In the genomic region with DNA sequence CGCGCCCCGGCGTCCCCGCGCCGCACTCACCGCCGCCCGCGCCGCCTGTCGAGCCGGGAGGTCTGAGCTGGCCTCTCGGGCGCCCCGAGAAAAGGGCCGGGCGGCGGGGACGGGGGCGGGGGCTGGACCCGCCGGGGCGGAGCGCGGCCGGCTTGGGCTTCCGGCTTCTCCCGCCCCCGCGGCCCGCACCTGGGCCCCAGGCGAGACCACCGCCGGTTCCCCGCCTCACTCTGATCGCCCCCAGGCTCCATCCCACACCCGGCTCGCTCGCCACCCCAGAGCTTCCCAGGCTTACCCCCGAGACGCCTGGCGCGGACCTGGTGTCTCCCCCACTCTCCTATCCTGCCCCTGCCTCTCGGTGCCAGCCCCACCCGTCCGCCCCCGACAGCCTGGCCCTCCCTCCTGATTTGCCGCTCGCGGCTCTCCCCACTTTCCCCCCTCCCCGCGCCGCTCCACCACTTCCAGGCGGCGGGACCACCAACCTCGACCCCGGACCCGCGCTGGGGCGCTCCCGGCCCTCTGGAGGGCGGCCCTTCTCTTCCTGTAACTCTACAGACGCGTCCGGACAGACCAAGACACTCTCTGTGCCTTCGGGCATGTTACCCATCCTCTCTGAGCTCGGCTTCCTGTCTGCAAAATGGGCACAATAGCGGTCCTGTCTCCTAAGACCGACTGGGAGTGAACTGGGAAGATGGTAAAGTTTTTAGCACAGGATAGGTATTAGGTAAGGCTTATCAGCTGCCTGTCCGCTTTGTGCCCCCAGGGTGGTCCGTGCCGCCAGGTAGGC, we compare ENCODE assay signal across 8 cellular contexts. TPM values are rescaled to one million over a fixed set of nuclear protein-coding genes. Genes with fewer than 3 reads are reported as not detected.
DNase-seq lines count a peak whose midpoint lies in the region; ATAC-seq, FAIRE-seq and TF ChIP-seq lines count a peak whose summit lies in the region.

Gene LITAF, minus strand, starts transcription at position 64 of the 787 bp plus-strand sequence. CDS start 30,189 bp downstream, outside the sequence.

- intact Hi-C loops in CD14-positive monocyte (cut with micrococcal nuclease) = loop anchor here in 1 of 2 donors (1.0 kb wide), 1 partner anchor 8 kb away; no protein-coding TSS in a partner anchor

- peaks cover 8% of the 10 kb centered on the region for H3K27me3 ChIP-seq in iPS-18a (ENCODE audit: control insufficient read depth, insufficient read depth, low read length)
- H3K27me3 ChIP-seq in small intestine (ENCODE audit: control insufficient read depth in 2 of 2, insufficient read depth in 2 of 2, low read length in 2 of 2) = no peaks in the 10 kb centered on the region

- H3K9ac ChIP-seq in iPS-18a (ENCODE audit: low read length) = peak within 1 kb of the TSS; percentile 56

- H3K27me3 Mint-ChIP-seq in CD14-positive monocyte (ENCODE audit: low read depth in 3 of 3) (peaks cover 1 to 43% (median 22%) of the 10 kb centered on the region in 3 donors), brain (peaks cover 61% of the 10 kb centered on the region)

- ATAC-seq in GM19324 (IDR thresholded peaks at IDR 0.05; ENCODE audit: low FRiP score, unreplicated experiment) = peak; percentile 58

- peaks cover 0 to 24% of the 10 kb centered on the region in 2 donors for H3K36me3 Mint-ChIP-seq in CD14-positive monocyte
- no peaks in the 10 kb centered on the region for H3K36me3 Mint-ChIP-seq in brain

- H3K4me3 Mint-ChIP-seq in CD14-positive monocyte = peak within 1 kb of the TSS; percentile 96 to 99
- H3K4me3 Mint-ChIP-seq in brain = peak within 1 kb of the TSS; percentile 82 to 93 (median 86)

- WGBS in small intestine, 3 donors = 2 to 7% (median 4%) methylated on average over 29 to 74 of the region's 74 CpGs

- DNase-seq in CD14-positive monocyte (ENCODE audit: low spot score) (peak; percentile 61), HS-27A (ENCODE audit: low read depth) (peak; percentile 9), T-helper 9 cell (peak; percentile 38), small intestine (peak; percentile 47), NCI-H2107 treated with DMSO at 0.1 percent for 48 hours (lab: John Stamatoyannopoulos, UW; ENCODE audit: unreplicated experiment) (no peak)

- H3K9me3 Mint-ChIP-seq in CD14-positive monocyte (peaks cover 0 to 3% (median 0%) of the 10 kb centered on the region in 7 donors), brain (peaks cover 0 to 5% (median 4%) of the 10 kb centered on the region in 5 experiments)

- no peak for FAIRE-seq in small intestine (lab: Jason Lieb, UNC)

- no peak for TF ChIP-seq CTCF in CD14-positive monocyte (IDR thresholded peaks at IDR 0.05)
- no peak for TF ChIP-seq CTCF in brain (conservative IDR thresholded peaks at IDR 0.05)

- H3K4me1 ChIP-seq in iPS-18a (ENCODE audit: control insufficient read depth, low read depth, low read length) (peaks cover 38% of the 10 kb centered on the region), small intestine (ENCODE audit: control insufficient read depth in 2 of 2, insufficient read depth in 1 of 2, low read depth in 1 of 2, low read length in 1 of 2) (peaks cover 0 to 8% of the 10 kb centered on the region in 2 donors)

- no peaks in the 10 kb centered on the region for H3K36me3 ChIP-seq in iPS-18a (ENCODE audit: control insufficient read depth, low read depth, low read length)
- H3K36me3 ChIP-seq in small intestine (ENCODE audit: control insufficient read depth in 2 of 2, insufficient read depth in 2 of 2, low read length in 2 of 2) = no peaks in the 10 kb centered on the region

- peaks cover 3% of the 10 kb centered on the region for H3K9me3 ChIP-seq in iPS-18a (ENCODE audit: control insufficient read depth, low read depth, low read length)
- H3K9me3 ChIP-seq in small intestine (ENCODE audit: control insufficient read depth, low read depth) = no peaks in the 10 kb centered on the region

- H3K27ac Mint-ChIP-seq in CD14-positive monocyte (peak within 1 kb of the TSS; percentile 95 to 100 (median 98)), brain (peak within 1 kb of the TSS; percentile 72 to 93 (median 88))

- H3K4me3 ChIP-seq in iPS-18a (ENCODE audit: low read length) = peak within 1 kb of the TSS; percentile 72
- peak within 1 kb of the TSS; percentile 88 to 97 for H3K4me3 ChIP-seq in small intestine (ENCODE audit: low read depth in 1 of 2, low read length in 2 of 2)

- H3K27ac ChIP-seq in iPS-18a (ENCODE audit: low read length) = no peak within 1 kb of the TSS
- H3K27ac ChIP-seq in small intestine (ENCODE audit: low read depth in 1 of 2, low read length in 1 of 2) = peak within 1 kb of the TSS; percentile 79 to 86

- peaks cover 45% of the 10 kb centered on the region for H3K4me1 Mint-ChIP-seq in CD14-positive monocyte
- H3K4me1 Mint-ChIP-seq in brain = peaks cover 45% of the 10 kb centered on the region

RNA-seq across cellular contexts. Expression of gene LITAF, which starts in this region (rescaled TPM):
- polyA plus RNA-seq in CD14-positive monocyte = 100 to 1,000 TPM in 1 of 2 donors, 10 to 100 TPM in 1; 69.0 to 118 TPM
- 96.6 TPM for polyA plus RNA-seq in brain (ENCODE audit: insufficient read depth, low read depth, low replicate concordance)
- 100 to 1,000 TPM in 1 of 3 donors, 10 to 100 TPM in 2; 44.7 to 112 (median 47.8) TPM for polyA plus RNA-seq in small intestine
